Comparison of ENCODE assay signal across 8 cellular contexts in genomic region chr6:152552616-152553209, GRCh38.
DNase-seq lines count a peak whose midpoint lies in the region; ATAC-seq, FAIRE-seq and TF ChIP-seq lines count a peak whose summit lies in the region.

No MANE protein-coding gene starts in this region.

- ATAC-seq in GM21528 (IDR thresholded peaks at IDR 0.05; ENCODE audit: low FRiP score, unreplicated experiment), result peak; percentile 96
- peak; percentile 49 for ATAC-seq in stimulated activated memory B cell treated with anti-CD40 and anti-IgM and Interleukin-4, amounts not matched to agents 10 μg/mL and 1 μg/mL and 100 μg/mL, for 72 hours

- H3K27me3 Mint-ChIP-seq in stimulated activated memory B cell treated with anti-CD40 and anti-IgM and Interleukin-4, amounts not matched to agents 10 μg/mL and 1 μg/mL and 100 μg/mL, for 72 hours, result peaks cover 4% of the 10 kb centered on the region

- H3K27ac Mint-ChIP-seq in stimulated activated memory B cell treated with anti-CD40 and anti-IgM and Interleukin-4, amounts not matched to agents 10 μg/mL and 1 μg/mL and 100 μg/mL, for 72 hours, result no peak overlapping the region

- H3K27me3 ChIP-seq in HL-60 (ENCODE audit: insufficient read depth, poor library complexity, severe bottlenecking) (no peaks in the 10 kb centered on the region), bronchial epithelial cell (ENCODE audit: control insufficient read depth, insufficient read depth, low read length) (no peaks in the 10 kb centered on the region), kidney epithelial cell (ENCODE audit: control insufficient read depth, insufficient read depth, low read length) (no peaks in the 10 kb centered on the region)

- DNase-seq in SIG-M5 treated with dmso at 0.1 percent for 504 hours (lab: John Stamatoyannopoulos, UW; ENCODE audit: unreplicated experiment), result peak; percentile 35
- no peak for DNase-seq in SIG-M5 (lab: John Stamatoyannopoulos, UW)
- DNase-seq in HL-60 (ENCODE audit: low read depth in 1 of 2, low spot score in 1 of 2), result peak; percentile 29 to 46
- DNase-seq in RCC 7860 (ENCODE audit: low spot score), result peak; percentile 43
- peak; percentile 68 for DNase-seq in bronchial epithelial cell (ENCODE audit: low read depth)
- no peak for DNase-seq in kidney epithelial cell (ENCODE audit: low read depth)

- H3K4me3 ChIP-seq in HL-60 (replicated peaks; ENCODE audit: insufficient read depth, low read length) (no peak overlapping the region), bronchial epithelial cell (ENCODE audit: low read depth, low read length) (no peak overlapping the region), kidney epithelial cell (ENCODE audit: low read depth, low read length) (no peak overlapping the region)

- H3K9me3 Mint-ChIP-seq in stimulated activated memory B cell treated with anti-CD40 and anti-IgM and Interleukin-4, amounts not matched to agents 10 μg/mL and 1 μg/mL and 100 μg/mL, for 72 hours, result peaks cover 7% of the 10 kb centered on the region

- H3K36me3 Mint-ChIP-seq in stimulated activated memory B cell treated with anti-CD40 and anti-IgM and Interleukin-4, amounts not matched to agents 10 μg/mL and 1 μg/mL and 100 μg/mL, for 72 hours, result no peaks in the 10 kb centered on the region

- H3K4me3 Mint-ChIP-seq in stimulated activated memory B cell treated with anti-CD40 and anti-IgM and Interleukin-4, amounts not matched to agents 10 μg/mL and 1 μg/mL and 100 μg/mL, for 72 hours, result no peak overlapping the region

- H3K4me1 Mint-ChIP-seq in stimulated activated memory B cell treated with anti-CD40 and anti-IgM and Interleukin-4, amounts not matched to agents 10 μg/mL and 1 μg/mL and 100 μg/mL, for 72 hours, result no peaks in the 10 kb centered on the region

- H3K27ac ChIP-seq in HL-60 (replicated peaks), result no peak overlapping the region

- no peak for FAIRE-seq in RCC 7860 (lab: Jason Lieb, UNC)
- no peak for FAIRE-seq in bronchial epithelial cell (lab: Jason Lieb, UNC)

- H3K36me3 ChIP-seq in bronchial epithelial cell (ENCODE audit: control insufficient read depth, insufficient read depth, low read length) (no peaks in the 10 kb centered on the region), kidney epithelial cell (ENCODE audit: control insufficient read depth, insufficient read depth, low read length) (no peaks in the 10 kb centered on the region)

- TF ChIP-seq CTCF in HL-60 (IDR thresholded peaks at IDR 0.05; ENCODE audit: insufficient read depth, low read length) (peak; percentile 75), bronchial epithelial cell (IDR thresholded peaks at IDR 0.05; ENCODE audit: insufficient read depth, low read length, severe bottlenecking) (peak; percentile 89), kidney epithelial cell (IDR thresholded peaks at IDR 0.05; ENCODE audit: insufficient read depth, low read length, poor library complexity, severe bottlenecking) (peak; percentile 92)

Comparison
In these comparisons a context has a peak if more than half of its experiments do, and no peak if none do; other contexts are left out.
1. DNase-seq: peak in SIG-M5 treated with dmso at 0.1 percent for 504 hours (single experiment), HL-60 (2 of 2), RCC 7860 (single experiment) and bronchial epithelial cell (single experiment); none in SIG-M5 (single experiment) and kidney epithelial cell (single experiment).
2. Peak in every context shown above with its lines, with median percentiles within 50 percentile points of each other: CTCF ChIP-seq.